8 cellular contexts compared by ENCODE assay signal in genomic region chr2:147844691-147845607, GRCh38. TPM values are rescaled to one million over a fixed set of nuclear protein-coding genes. Genes with fewer than 3 reads are reported as not detected.
DNase-seq lines count a peak whose midpoint lies in the region; ATAC-seq and TF ChIP-seq lines count a peak whose summit lies in the region.

Gene ACVR2A, plus strand, starts transcription at chr2:147845029. Its CDS starts 124 bp downstream, at chr2:147845153.

- no peaks in the 10 kb centered on the region for H3K36me3 ChIP-seq in CD4-positive, alpha-beta memory T cell (ENCODE audit: insufficient read depth, low read length)
- H3K36me3 ChIP-seq in PC-9 (ENCODE audit: low read depth) (no peaks in the 10 kb centered on the region), tibial nerve (no peaks in the 10 kb centered on the region)

- POLR2A ChIA-PET in CD4-positive, alpha-beta memory T cell (lab: Charles Lee; ENCODE audit: partially characterized antibody) = interaction anchor here (0.8 to 3.8 kb wide), 9 partner anchors 9 to 556 kb away, joined by 3 to 34 read pairs (median 3); no protein-coding TSS in a partner anchor
- POLR2A ChIA-PET in PC-9 (lab: Charles Lee; ENCODE audit: unreplicated experiment) = interaction anchor here (0.6 kb wide), 2 partner anchors 176 to 485 kb away, joined by 6 to 8 read pairs; partner anchors contain the start of genes MBD5 and ORC4

- intact Hi-C loops in CD4-positive, alpha-beta memory T cell (cut with micrococcal nuclease) = loop anchor here (1.0 to 10.0 kb wide), 10 partner anchors 66 to 1030 kb away; partner anchors contain the start of genes KIF5C, MBD5 and ORC4
- intact Hi-C loops in PC-9 (cut with micrococcal nuclease; ENCODE audit: unreplicated experiment) = no loop called here

- TF ChIP-seq CTCF in PC-9 (conservative IDR thresholded peaks at IDR 0.05) = no peak
- TF ChIP-seq CTCF in tibial nerve (IDR thresholded peaks at IDR 0.05) = no peak

- BruUV-seq in PC-9 (replicated peaks; lab: Mats Ljungman, UMichigan) = no TSS peak

- peak within 1 kb of the TSS; percentile 90 to 99 (median 96) for H3K27ac Mint-ChIP-seq in CD4-positive, alpha-beta memory T cell

- H3K9me2 ChIP-seq in PC-9 (ENCODE audit: insufficient read depth) = no peaks in the 10 kb centered on the region

- H3K4me1 Mint-ChIP-seq in CD4-positive, alpha-beta memory T cell = peaks cover 27 to 57% (median 40%) of the 10 kb centered on the region in 4 donors

- peak within 1 kb of the TSS; percentile 49 to 74 for H3K4me3 ChIP-seq in CD4-positive, alpha-beta memory T cell (ENCODE audit: low read length in 2 of 2)
- H3K4me3 ChIP-seq in PC-9 (peak within 1 kb of the TSS; percentile 77), tibial nerve (peak within 1 kb of the TSS; percentile 78 to 89 (median 83))

- peaks cover 43% of the 10 kb centered on the region for H3K4me1 ChIP-seq in CD4-positive, alpha-beta memory T cell (ENCODE audit: insufficient read depth, low read length)
- H3K4me1 ChIP-seq in PC-9 (replicated peaks; ENCODE audit: insufficient read depth) = peaks cover 37% of the 10 kb centered on the region
- H3K4me1 ChIP-seq in tibial nerve = peaks cover 0 to 49% (median 9%) of the 10 kb centered on the region in 4 donors

- CTCF ChIA-PET in CD4-positive, alpha-beta memory T cell (lab: Charles Lee; ENCODE audit: partially characterized antibody) = interaction anchor here (0.6 to 1.4 kb wide), 2 partner anchors 27 to 556 kb away, joined by 4 to 5 read pairs; no protein-coding TSS in a partner anchor
- CTCF ChIA-PET in PC-9 (lab: Charles Lee) = interaction anchor here (0.6 to 0.7 kb wide), 4 partner anchors 60 to 739 kb away, joined by 3 to 22 read pairs (median 4); no protein-coding TSS in a partner anchor

- 0 out of 2 replicates have a peak, but pooled peaks cover 8% of the 10 kb centered on the region for H3F3A ChIP-seq in PC-9 (ENCODE audit: insufficient read depth, low read depth)

- no peak for TF ChIP-seq POLR2A in tibial nerve (IDR thresholded peaks at IDR 0.05)

- H3K79me2 ChIP-seq in PC-9 (ENCODE audit: low read depth) = peaks cover 54% of the 10 kb centered on the region

- peak within 1 kb of the TSS; percentile 93 to 99 (median 97) for H3K4me3 Mint-ChIP-seq in CD4-positive, alpha-beta memory T cell

- H3K9me3 ChIP-seq in CD4-positive, alpha-beta memory T cell (ENCODE audit: control insufficient read depth in 1 of 2, low read length in 2 of 2) = no peaks in the 10 kb centered on the region
- no peaks in the 10 kb centered on the region for H3K9me3 ChIP-seq in PC-9 (ENCODE audit: insufficient read depth, low read depth)
- H3K9me3 ChIP-seq in tibial nerve = no peaks in the 10 kb centered on the region

- peak within 1 kb of the TSS; percentile 91 for H2AFZ ChIP-seq in PC-9

- peak in 1 of 2 donors; percentile 21 for TF ChIP-seq EP300 in tibial nerve (IDR thresholded peaks at IDR 0.05)

- H3K27me3 ChIP-seq in CD4-positive, alpha-beta memory T cell (ENCODE audit: insufficient read depth, low read length) = no peaks in the 10 kb centered on the region
- H3K27me3 ChIP-seq in PC-9 (ENCODE audit: insufficient read depth, low read depth) (no peaks in the 10 kb centered on the region), tibial nerve (no peaks in the 10 kb centered on the region)

- 0 to 1% methylated on average over 55 of the region's 55 CpGs for WGBS in tibial nerve, 2 donors

- ATAC-seq in GM19395 (IDR thresholded peaks at IDR 0.05; ENCODE audit: unreplicated experiment) = peak; percentile 65
- ATAC-seq in HG03457 (IDR thresholded peaks at IDR 0.05; ENCODE audit: unreplicated experiment) = peak; percentile 37

- peak within 1 kb of the TSS; percentile 96 for H3K4me2 ChIP-seq in PC-9

- peaks cover 3 to 5% of the 10 kb centered on the region in 2 donors for H3K27me3 Mint-ChIP-seq in CD4-positive, alpha-beta memory T cell

- peak; percentile 59 to 77 (median 67) for DNase-seq in CD4-positive, alpha-beta memory T cell
- DNase-seq in PC-9 (peak; percentile 21 to 35), glomerular visceral epithelial cell (ENCODE audit: extremely low spot score) (peak; percentile 53), nucleus accumbens (lab: John Stamatoyannopoulos, UW) (peak in 40 of 56 donors; percentile 4 to 70 (median 22)), tibial nerve (ENCODE audit: low spot score in 2 of 2) (peak; percentile 15 to 21)
- DNase-seq in activated naive CD4-positive, alpha-beta T cell treated with Interleukin-2 at 50 U/mL for 16 hours = peak; percentile 63

- peaks cover 0 to 4% (median 0%) of the 10 kb centered on the region in 8 donors for H3K9me3 Mint-ChIP-seq in CD4-positive, alpha-beta memory T cell

- peaks cover 0 to 11% of the 10 kb centered on the region in 2 donors for H3K36me3 Mint-ChIP-seq in CD4-positive, alpha-beta memory T cell

- H4K20me1 ChIP-seq in PC-9 (ENCODE audit: insufficient read depth) = no peaks in the 10 kb centered on the region; the same call in 1 of the 2 replicates

- peak within 1 kb of the TSS; percentile 51 for H3K27ac ChIP-seq in CD4-positive, alpha-beta memory T cell (ENCODE audit: low read depth, low read length)
- peak within 1 kb of the TSS; percentile 89 for H3K27ac ChIP-seq in PC-9
- H3K27ac ChIP-seq in tibial nerve = peak within 1 kb of the TSS; percentile 93 to 99 (median 97)

RNA-seq across cellular contexts. Expression of gene ACVR2A, which starts in this region (rescaled TPM):
- 10 to 100 TPM; 20.7 to 22.9 TPM for total RNA-seq in CD4-positive, alpha-beta memory T cell
- polyA plus RNA-seq in CD4-positive, alpha-beta memory T cell = 10 to 100 TPM in 1 of 2 donors, 1 to 10 TPM in 1; 8.4 to 10.7 TPM
- total RNA-seq in PC-9 (2021) (10.2 and 10.3 TPM in 2 replicates), tibial nerve (10 to 100 TPM; 17.7 to 26.4 (median 19.1) TPM)

Comparison
In these comparisons a context has a peak if more than half of its experiments do, and no peak if none do; other contexts are left out.
1. Peak in every context shown above with its lines: DNase-seq, ATAC-seq, H3K4me3 ChIP-seq and H3K27ac ChIP-seq.